Comparison of ENCODE assay signal across 1 cellular context in genomic region chr6:165663283-165663735, GRCh38.
TF ChIP-seq lines count a peak whose summit lies in the region.

No MANE protein-coding gene starts in this region.

TF ChIP-seq in HepG2, 621 proteins besides CTCF, POLR2A, EP300 and RAD21 (continued from another document):
- no peak for TF ChIP-seq ZNF609 (CRISPR knock-in tag; IDR thresholded peaks at IDR 0.05; ENCODE audit: borderline replicate concordance)
- TF ChIP-seq TBL1XR1 (IDR thresholded peaks at IDR 0.05; ENCODE audit: borderline replicate concordance, low read length, partially characterized antibody), result no peak
- no peak for TF ChIP-seq ZNF782 (CRISPR knock-in tag; IDR thresholded peaks at IDR 0.05; ENCODE audit: borderline replicate concordance)
- TF ChIP-seq CBX1 (IDR thresholded peaks at IDR 0.05; ENCODE audit: low read depth), result no peak
- no peak for TF ChIP-seq MAFG (CRISPR knock-in tag; IDR thresholded peaks at IDR 0.05)
- TF ChIP-seq IKZF5 (CRISPR knock-in tag; IDR thresholded peaks at IDR 0.05), result no peak
- no peak for TF ChIP-seq DBP (CRISPR knock-in tag; IDR thresholded peaks at IDR 0.05; ENCODE audit: not compliant biosample characterization)
- no peak for TF ChIP-seq CENPBD1 (CRISPR knock-in tag; IDR thresholded peaks at IDR 0.05; ENCODE audit: borderline replicate concordance, low read depth)
- TF ChIP-seq ATF7 (IDR thresholded peaks at IDR 0.05), result no peak
- no peak for TF ChIP-seq ATF7 (CRISPR knock-in tag; IDR thresholded peaks at IDR 0.05)
- TF ChIP-seq TARDBP (CRISPR knock-in tag; IDR thresholded peaks at IDR 0.05), result no peak
- TF ChIP-seq XBP1 (CRISPR knock-in tag; IDR thresholded peaks at IDR 0.05), result no peak
- no peak for TF ChIP-seq YEATS2 (CRISPR knock-in tag; IDR thresholded peaks at IDR 0.05; ENCODE audit: borderline replicate concordance)
- no peak for TF ChIP-seq ZNF878 (CRISPR knock-in tag; IDR thresholded peaks at IDR 0.05)
- no peak for TF ChIP-seq MATR3 (CRISPR knock-in tag; IDR thresholded peaks at IDR 0.05)
- no peak for TF ChIP-seq CCDC6 (CRISPR knock-in tag; IDR thresholded peaks at IDR 0.05)
